ENCODE assay signal across 9 cellular contexts in genomic region chr6:72861935-72862432, GRCh38.
DNase-seq lines count a peak whose midpoint lies in the region; ATAC-seq and TF ChIP-seq lines count a peak whose summit lies in the region.
"Had no signal": no experiment of that assay in that cellular context is flagged by ENCODE, and none has a peak within 500 bp of the region (broad histone marks: within the 10 kb centered on the region; RNA-seq: fewer than 3 reads in every experiment).

No MANE protein-coding gene starts in this region.

- peaks cover 8% of the 10 kb centered on the region for H3K4me1 ChIP-seq in OCI-LY3 (ENCODE audit: low read length)
- H3K4me1 ChIP-seq in CD4-positive, alpha-beta memory T cell (ENCODE audit: insufficient read depth, low read length) = no peaks in the 10 kb centered on the region

- no peaks in the 10 kb centered on the region for H3K9me3 Mint-ChIP-seq in natural killer cell
- no peaks in the 10 kb centered on the region for H3K9me3 Mint-ChIP-seq in natural killer cell treated with Interleukin-12 subunit alpha and Interleukin-12 subunit beta and Interleukin-15 and Interleukin-18, amount 100 ng/mL, for 72 hours
- H3K9me3 Mint-ChIP-seq in CD4-positive, alpha-beta memory T cell = no peaks in the 10 kb centered on the region

- no peak overlapping the region for H3K27ac ChIP-seq in OCI-LY3 (ENCODE audit: low read length)
- no peak overlapping the region for H3K27ac ChIP-seq in CD4-positive, alpha-beta memory T cell (ENCODE audit: low read depth, low read length)
- H3K27ac ChIP-seq: KMS-11 had no signal

- CTCF ChIA-PET in CD4-positive, alpha-beta memory T cell (lab: Charles Lee; ENCODE audit: partially characterized antibody) = no interaction called here

- ATAC-seq in natural killer cell (peak in 1 of 3 donors; percentile 25), GM21360 (IDR thresholded peaks at IDR 0.05; ENCODE audit: unreplicated experiment) (no peak), HG02759 (IDR thresholded peaks at IDR 0.05; ENCODE audit: unreplicated experiment) (no peak)
- no peak for ATAC-seq in natural killer cell treated with Interleukin-12 subunit alpha and Interleukin-12 subunit beta and Interleukin-15 and Interleukin-18, amount 100 ng/mL, for 72 hours

- no peak overlapping the region for H3K4me3 Mint-ChIP-seq in natural killer cell
- no peak overlapping the region for H3K4me3 Mint-ChIP-seq in natural killer cell treated with Interleukin-12 subunit alpha and Interleukin-12 subunit beta and Interleukin-15 and Interleukin-18, amount 100 ng/mL, for 72 hours
- no peak overlapping the region for H3K4me3 Mint-ChIP-seq in CD4-positive, alpha-beta memory T cell

- no peak overlapping the region for H2AFZ ChIP-seq in OCI-LY3 (ENCODE audit: low read depth, low read length)

- H3K36me3 Mint-ChIP-seq in natural killer cell = no peaks in the 10 kb centered on the region
- no peaks in the 10 kb centered on the region for H3K36me3 Mint-ChIP-seq in natural killer cell treated with Interleukin-12 subunit alpha and Interleukin-12 subunit beta and Interleukin-15 and Interleukin-18, amount 100 ng/mL, for 72 hours
- H3K36me3 Mint-ChIP-seq in CD4-positive, alpha-beta memory T cell = no peaks in the 10 kb centered on the region

- H3K4me2 ChIP-seq in OCI-LY3 (ENCODE audit: low read length) = peak overlapping the region; percentile 30; the same call in 1 of the 2 replicates
- H3K4me2 ChIP-seq: KMS-11 had no signal

- no peaks in the 10 kb centered on the region for H3K9me3 ChIP-seq in OCI-LY3 (ENCODE audit: insufficient read depth, low read length)
- no peaks in the 10 kb centered on the region for H3K9me3 ChIP-seq in CD4-positive, alpha-beta memory T cell (ENCODE audit: control insufficient read depth in 1 of 2, low read length in 2 of 2)

- H3K27ac Mint-ChIP-seq in natural killer cell = peak overlapping the region; percentile 16 to 70
- H3K27ac Mint-ChIP-seq in natural killer cell treated with Interleukin-12 subunit alpha and Interleukin-12 subunit beta and Interleukin-15 and Interleukin-18, amount 100 ng/mL, for 72 hours = peak overlapping the region in 1 of 2 donors; percentile 6
- H3K27ac Mint-ChIP-seq in CD4-positive, alpha-beta memory T cell = peak overlapping the region in 1 of 7 donors; percentile 7

- H4K20me1 ChIP-seq in OCI-LY3 (ENCODE audit: insufficient read depth, low read length) = no peaks in the 10 kb centered on the region

- no peaks in the 10 kb centered on the region for H3K27me3 Mint-ChIP-seq in natural killer cell (ENCODE audit: low read depth in 2 of 2)
- no peaks in the 10 kb centered on the region for H3K27me3 Mint-ChIP-seq in natural killer cell treated with Interleukin-12 subunit alpha and Interleukin-12 subunit beta and Interleukin-15 and Interleukin-18, amount 100 ng/mL, for 72 hours
- no peaks in the 10 kb centered on the region for H3K27me3 Mint-ChIP-seq in CD4-positive, alpha-beta memory T cell

- H3K4me3 ChIP-seq in OCI-LY3 (ENCODE audit: low read length) = no peak overlapping the region
- H3K4me3 ChIP-seq in CD4-positive, alpha-beta memory T cell (ENCODE audit: low read length in 2 of 2) = no peak overlapping the region

- TF ChIP-seq CTCF in natural killer cell (IDR thresholded peaks at IDR 0.05) (no peak), OCI-LY3 (IDR thresholded peaks at IDR 0.05; ENCODE audit: low read depth, low read length) (no peak)

- no peak overlapping the region for H3K9ac ChIP-seq in OCI-LY3 (ENCODE audit: low read length)
- H3K9ac ChIP-seq: KMS-11 had no signal

- peaks cover 9 to 10% of the 10 kb centered on the region in 2 donors for H3K4me1 Mint-ChIP-seq in natural killer cell
- peaks cover 4 to 6% of the 10 kb centered on the region in 2 donors for H3K4me1 Mint-ChIP-seq in natural killer cell treated with Interleukin-12 subunit alpha and Interleukin-12 subunit beta and Interleukin-15 and Interleukin-18, amount 100 ng/mL, for 72 hours (ENCODE audit: low read depth in 2 of 2)
- no peaks in the 10 kb centered on the region for H3K4me1 Mint-ChIP-seq in CD4-positive, alpha-beta memory T cell

- DNase-seq in natural killer cell = no peak
- DNase-seq in natural killer cell treated with Interleukin-12 subunit alpha and Interleukin-12 subunit beta and Interleukin-15 and Interleukin-18, amount 100 ng/mL, for 72 hours (ENCODE audit: low spot score) = no peak
- DNase-seq in globus pallidus (ENCODE audit: low spot score) = peak; percentile 2
- no peak for DNase-seq in CD4-positive, alpha-beta memory T cell
- DNase-seq in Ammon's horn (ENCODE audit: low spot score) = no peak

- no peaks in the 10 kb centered on the region for H3K27me3 ChIP-seq in OCI-LY3 (ENCODE audit: low read depth, low read length)
- no peaks in the 10 kb centered on the region for H3K27me3 ChIP-seq in CD4-positive, alpha-beta memory T cell (ENCODE audit: insufficient read depth, low read length)

- intact Hi-C loops in natural killer cell (cut with micrococcal nuclease) = no loop called here
- intact Hi-C loops in CD4-positive, alpha-beta memory T cell (cut with micrococcal nuclease) = no loop called here

- H3K36me3 ChIP-seq in OCI-LY3 (replicated peaks; ENCODE audit: low read depth, low read length) = no peaks in the 10 kb centered on the region
- no peaks in the 10 kb centered on the region for H3K36me3 ChIP-seq in CD4-positive, alpha-beta memory T cell (ENCODE audit: insufficient read depth, low read length)

- POLR2A ChIA-PET in CD4-positive, alpha-beta memory T cell (lab: Charles Lee; ENCODE audit: partially characterized antibody) = interaction anchor here (0.7 kb wide), 1 partner anchor 18 kb away, joined by 3 read pairs; no protein-coding TSS in a partner anchor

- no peaks in the 10 kb centered on the region for H3K79me2 ChIP-seq in OCI-LY3 (ENCODE audit: low read length)
